ENCODE assay signal across 8 cellular contexts in the genomic region with DNA sequence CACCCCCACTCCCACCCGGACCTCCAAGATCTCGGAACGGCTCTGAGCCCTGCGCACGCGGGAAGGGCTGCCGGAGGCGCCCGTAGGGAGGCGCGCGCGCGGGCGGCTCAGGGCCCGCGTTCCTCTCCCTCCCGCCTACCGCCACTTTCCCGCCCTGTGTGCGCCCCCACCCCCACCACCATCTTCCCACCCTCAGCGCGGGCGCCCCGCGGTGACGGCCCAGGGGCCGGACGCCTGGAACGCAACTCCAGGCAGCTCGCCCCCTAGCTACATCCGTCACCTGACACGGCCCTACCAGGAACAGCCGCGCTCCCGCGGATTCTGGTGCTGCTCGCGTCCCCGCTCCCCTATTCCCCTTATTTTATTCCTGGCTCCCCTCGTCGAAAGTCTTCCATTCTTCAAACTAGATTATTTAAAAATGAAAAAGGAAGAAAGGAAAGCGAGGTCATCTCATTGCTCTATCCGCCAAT. TPM values are rescaled to one million over a fixed set of nuclear protein-coding genes. Genes with fewer than 3 reads are reported as not detected.
DNase-seq lines count a peak whose midpoint lies in the region; ATAC-seq and TF ChIP-seq lines count a peak whose summit lies in the region.

Gene CDKN2B-AS1 (plus strand): TSS at position 266 of the 470 bp plus-strand sequence.

- H3K4me1 ChIP-seq in NT2/D1 (ENCODE audit: insufficient read depth, insufficient read length) (peaks cover 1% of the 10 kb centered on the region), adipocyte (ENCODE audit: control insufficient read depth, insufficient read depth, low read length) (peaks cover 37% of the 10 kb centered on the region), hepatocyte (ENCODE audit: insufficient read depth) (no peaks in the 10 kb centered on the region), rectal smooth muscle tissue (ENCODE audit: control insufficient read depth, insufficient read depth, low read length) (no peaks in the 10 kb centered on the region), A673 (ENCODE audit: insufficient read depth, low read length, poor library complexity, severe bottlenecking) (no peaks in the 10 kb centered on the region)

- H3K9me2 ChIP-seq in hepatocyte (replicated peaks; ENCODE audit: insufficient read depth) = no peaks in the 10 kb centered on the region

- H3K36me3 ChIP-seq in NT2/D1 (ENCODE audit: insufficient read depth, insufficient read length, low read length) (no peaks in the 10 kb centered on the region), adipocyte (ENCODE audit: control insufficient read depth, insufficient read depth, low read length, severe bottlenecking) (no peaks in the 10 kb centered on the region), hepatocyte (replicated peaks; ENCODE audit: insufficient read depth, low read depth) (no peaks in the 10 kb centered on the region), rectal smooth muscle tissue (ENCODE audit: control insufficient read depth, insufficient read depth, low read length) (no peaks in the 10 kb centered on the region), A673 (ENCODE audit: insufficient read depth, low read length, poor library complexity, severe bottlenecking) (no peaks in the 10 kb centered on the region)

- peak within 1 kb of the TSS; percentile 99 for H3K4me2 ChIP-seq in hepatocyte

- POLR2A ChIA-PET in A673 (lab: Charles Lee; ENCODE audit: low non-redundant PET) = no interaction called here

- H2AFZ ChIP-seq in hepatocyte = peak within 1 kb of the TSS; percentile 58

- no TSS peak for BruUV-seq in A673 (replicated peaks; lab: Mats Ljungman, UMichigan)

- no peak for TF ChIP-seq CTCF in hepatocyte (IDR thresholded peaks at IDR 0.05; ENCODE audit: poor library complexity)
- TF ChIP-seq CTCF in A673 (conservative IDR thresholded peaks at IDR 0.05; ENCODE audit: low read depth, low read length) = no peak

- H3K9ac ChIP-seq in NT2/D1 (ENCODE audit: insufficient read length, low read depth) = peak within 1 kb of the TSS; percentile 72
- peak within 1 kb of the TSS; percentile 92 for H3K9ac ChIP-seq in adipocyte (ENCODE audit: low read length)
- H3K9ac ChIP-seq in rectal smooth muscle tissue (ENCODE audit: low read length) = peak within 1 kb of the TSS; percentile 53

- H3K27ac ChIP-seq in hepatocyte = no peak within 1 kb of the TSS
- H3K27ac ChIP-seq in rectal smooth muscle tissue (ENCODE audit: low read depth, low read length) = peak within 1 kb of the TSS; percentile 61
- no peak within 1 kb of the TSS for H3K27ac ChIP-seq in A673 (ENCODE audit: low read depth, low read length, poor library complexity, severe bottlenecking)

- H3K4me3 ChIP-seq in NT2/D1 (ENCODE audit: insufficient read length, low read depth) (peak within 1 kb of the TSS; percentile 68), adipocyte (ENCODE audit: low read length) (peak within 1 kb of the TSS; percentile 98), hepatocyte (peak within 1 kb of the TSS; percentile 41), rectal smooth muscle tissue (ENCODE audit: low read length) (peak within 1 kb of the TSS; percentile 83), A673 (ENCODE audit: low read depth, low read length, poor library complexity, severe bottlenecking) (no peak within 1 kb of the TSS)

- H4K20me1 ChIP-seq in hepatocyte (ENCODE audit: insufficient read depth, poor library complexity, severe bottlenecking) = no peaks in the 10 kb centered on the region

- DNase-seq in DMS79 treated with DMSO at 0.1 percent for 48 hours (lab: John Stamatoyannopoulos, UW) (peak; percentile 90), HK-2 (ENCODE audit: unreplicated experiment) (peak; percentile 88), NT2/D1 (ENCODE audit: low read depth, low spot score) (no peak), adipocyte (ENCODE audit: low read depth) (peak; percentile 85), hepatocyte (ENCODE audit: low spot score) (peak; percentile 44), A673 (ENCODE audit: low spot score) (no peak)

- no peaks in the 10 kb centered on the region for H3K79me2 ChIP-seq in hepatocyte

- H3K27me3 ChIP-seq in NT2/D1 (ENCODE audit: insufficient read depth, insufficient read length) (peaks cover 93% of the 10 kb centered on the region), adipocyte (replicated peaks; ENCODE audit: control insufficient read depth, insufficient read depth, low read length) (no peaks in the 10 kb centered on the region), hepatocyte (peaks cover 89% of the 10 kb centered on the region), rectal smooth muscle tissue (ENCODE audit: control insufficient read depth, insufficient read depth, low read length) (peaks cover 19% of the 10 kb centered on the region), A673 (replicated peaks; ENCODE audit: insufficient read depth, low read depth, low read length, poor library complexity) (no peaks in the 10 kb centered on the region)

- H3K9me3 ChIP-seq in NT2/D1 (ENCODE audit: insufficient read depth, low read length) = no peaks in the 10 kb centered on the region
- no peaks in the 10 kb centered on the region for H3K9me3 ChIP-seq in adipocyte (ENCODE audit: control insufficient read depth, low read length)
- H3K9me3 ChIP-seq in hepatocyte (ENCODE audit: low read depth) = no peaks in the 10 kb centered on the region
- no peaks in the 10 kb centered on the region for H3K9me3 ChIP-seq in A673 (ENCODE audit: low read depth, low read length, poor library complexity, severe bottlenecking)

- 2% methylated on average over 16 of the region's 44 CpGs for WGBS in hepatocyte (ENCODE audit: low lambda C conversion rate, missing lambda C conversion rate)

- intact Hi-C loops in A673 (cut with micrococcal nuclease; ENCODE audit: unreplicated experiment) = no loop called here

- ATAC-seq in GM21390 (IDR thresholded peaks at IDR 0.05; ENCODE audit: unreplicated experiment) = peak; percentile 47

- CTCF ChIA-PET in A673 (lab: Charles Lee) = no interaction called here

RNA-seq across cellular contexts. Expression of gene CDKN2B-AS1, which starts in this region (rescaled TPM):
- total RNA-seq in hepatocyte = 0.27 and 1.1 TPM in 2 replicates
- polyA plus RNA-seq in hepatocyte = 0.26 and 0.68 TPM in 2 replicates
- total RNA-seq in A673 (2021) = not detected in 2 replicates

Comparison
In these comparisons a context has a peak if more than half of its experiments do, and no peak if none do; other contexts are left out.
1. DNase-seq: peak in DMS79 treated with DMSO at 0.1 percent for 48 hours (single experiment), HK-2 (single experiment), adipocyte (single experiment) and hepatocyte (single experiment); none in NT2/D1 (single experiment) and A673 (single experiment).
2. Peak in every context shown above with its lines, with median percentiles within 50 percentile points of each other: H3K9ac ChIP-seq.